Comparison of ENCODE assay signal across 17 cellular contexts in the genomic region with DNA sequence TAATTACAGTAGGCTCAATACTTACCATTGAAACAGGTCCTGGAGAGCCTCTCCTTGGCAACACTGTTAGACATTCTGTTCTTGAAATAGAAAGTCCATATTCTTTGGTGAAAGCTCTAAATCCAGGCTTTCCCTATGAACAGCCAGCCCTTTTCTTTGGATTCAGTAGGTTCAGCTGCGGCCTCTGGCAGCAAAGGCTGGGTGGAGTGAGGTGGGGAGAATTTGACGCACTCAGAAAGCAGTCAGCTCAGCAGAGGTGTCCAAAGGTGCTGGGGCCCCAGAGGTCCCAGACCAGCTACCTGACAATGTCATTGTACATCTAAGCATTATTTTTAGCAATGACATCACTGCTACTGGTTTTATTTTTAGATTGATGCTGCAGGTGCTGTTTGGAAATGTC.
"Had no signal": no experiment of that assay in that cellular context is flagged by ENCODE, and none has a peak within 500 bp of the region (broad histone marks: within the 10 kb centered on the region; RNA-seq: fewer than 3 reads in every experiment).

No MANE protein-coding gene starts in this region.

- ATAC-seq: body of pancreas; left lobe of liver; naive thymus-derived CD8-positive, alpha-beta T cell had no signal

- H3K27me3 Mint-ChIP-seq: activated B cell treated with CpG ODN at 0.5 μM for 24 hours; naive thymus-derived CD8-positive, alpha-beta T cell had no signal

- H3K4me3 Mint-ChIP-seq: activated B cell treated with CpG ODN at 0.5 μM for 24 hours; activated naive CD4-positive, alpha-beta T cell treated with anti-CD3 and anti-CD28 coated beads for 36 hours; naive thymus-derived CD8-positive, alpha-beta T cell; neural progenitor cell had no signal

- H3K27ac ChIP-seq: body of pancreas, cardiac muscle cell, epithelial cell of prostate, neural progenitor cell had no signal

- DNase-seq: activated B cell treated with CpG ODN at 0.5 μM for 24 hours; activated CD4-positive, alpha-beta T cell treated with anti-CD3 and anti-CD28 coated beads for 4 hours; activated CD4-positive, alpha-beta T cell treated with anti-CD3 and anti-CD28 coated beads, Interleukin-2, amount 50 U/mL, for 48 hours; activated effector memory CD4-positive, alpha-beta T cell treated with Interleukin-2 at 50 U/mL for 16 hours; activated naive CD4-positive, alpha-beta T cell treated with anti-CD3 and anti-CD28 coated beads for 36 hours; activated T-cell treated with anti-CD3 and anti-CD28 coated beads, Interleukin-2, amount 50 U/mL, for 48 hours; body of pancreas; kidney; naive thymus-derived CD8-positive, alpha-beta T cell; stimulated activated CD4-positive, alpha-beta T cell treated with anti-CD3 and anti-CD28 coated beads, Interleukin-4, amount 100 ng/mL, for 1 hour; stimulated activated naive CD4-positive, alpha-beta T cell treated with Interleukin-2 at 50 U/mL for 16 hours; T-helper 1 cell had no signal

- H3K4me1 ChIP-seq: neural progenitor cell had no signal

- H3K27ac Mint-ChIP-seq: activated B cell treated with CpG ODN at 0.5 μM for 24 hours; activated naive CD4-positive, alpha-beta T cell treated with anti-CD3 and anti-CD28 coated beads for 36 hours; neural progenitor cell had no signal

- H3K4me3 ChIP-seq: body of pancreas, cardiac muscle cell, neural progenitor cell, tibial nerve had no signal

- H3K27me3 ChIP-seq: body of pancreas, cardiac muscle cell, neural progenitor cell, tibial nerve had no signal

- H3K36me3 ChIP-seq: cardiac muscle cell, neural progenitor cell had no signal
